In the genomic region with DNA sequence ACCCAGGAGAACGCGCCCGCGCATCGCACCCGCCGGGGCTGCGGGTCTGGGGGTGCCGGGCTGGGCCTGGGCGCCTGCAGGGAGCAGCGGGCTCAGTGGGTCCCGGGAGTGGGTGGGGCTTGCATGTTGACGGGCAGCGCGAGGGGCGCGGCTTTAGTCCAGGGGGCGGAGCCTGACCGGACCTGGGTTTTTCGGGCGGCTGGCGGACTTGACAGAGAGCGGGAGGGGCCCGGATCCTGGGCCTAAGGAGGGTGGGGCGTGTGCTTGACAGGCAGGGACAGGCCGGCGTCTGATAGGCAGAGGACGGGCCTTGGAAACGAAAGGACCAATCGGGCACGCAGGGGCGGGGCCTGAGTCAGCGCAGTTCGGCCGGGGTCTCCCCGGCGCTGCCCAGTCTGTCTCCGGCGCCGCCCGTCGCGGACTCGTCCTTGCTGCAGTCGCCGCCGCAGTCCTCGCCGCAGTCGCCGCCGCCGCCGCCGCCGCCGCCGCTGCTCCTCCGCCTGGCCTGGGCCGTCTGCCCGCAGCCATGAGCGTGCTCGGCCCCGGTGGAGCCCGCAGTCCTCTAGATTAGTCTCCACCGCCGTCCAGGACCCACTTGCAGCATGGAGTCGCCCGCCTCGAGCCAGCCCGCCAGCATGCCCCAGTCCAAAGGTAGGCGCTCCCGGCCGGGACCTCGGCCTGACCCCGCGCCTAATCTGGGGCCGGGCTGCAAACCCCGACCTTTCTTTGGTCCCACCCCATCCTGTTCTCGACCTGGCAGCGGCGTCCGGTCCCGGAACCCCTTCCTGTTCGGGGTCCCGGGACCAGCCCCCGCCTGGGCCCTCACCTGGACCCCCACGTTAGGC, we compare ENCODE assay signal across 8 cellular contexts. TPM values are rescaled to one million over a fixed set of nuclear protein-coding genes. Genes with fewer than 3 reads are reported as not detected.
DNase-seq lines count a peak whose midpoint lies in the region; ATAC-seq and TF ChIP-seq lines count a peak whose summit lies in the region.

Gene MAP2K3 (plus strand): TSS at position 393 of the 845 bp plus-strand sequence. CDS start 210 bp downstream, at position 603.

- H3K27me3 Mint-ChIP-seq in activated B cell treated with CpG ODN at 0.5 μM for 24 hours, result no peaks in the 10 kb centered on the region

- peak within 1 kb of the TSS; percentile 86 for H3K4me3 ChIP-seq in AG04450 (ENCODE audit: low read depth, low read length)

- no peaks in the 10 kb centered on the region for H3K27me3 ChIP-seq in AG04450 (ENCODE audit: control insufficient read depth, insufficient read depth, low read length)

- peak; percentile 97 for DNase-seq in AG04450 (ENCODE audit: low read depth, low spot score)
- DNase-seq in NCI-H226, result peak; percentile 96
- DNase-seq in activated B cell treated with CpG ODN at 0.5 μM for 24 hours, result peak; percentile 98
- peak; percentile 52 to 100 (median 98) for DNase-seq in caudate nucleus (lab: John Stamatoyannopoulos, UW)
- peak; percentile 96 for DNase-seq in inferior parietal cortex (ENCODE audit: extremely low spot score)
- DNase-seq in stimulated activated CD4-positive, alpha-beta T cell treated with anti-CD3 and anti-CD28 coated beads, Interleukin-12 subunit alpha, Interleukin-12 subunit beta, amount 100 ng/mL, for 24 hours (ENCODE audit: low read depth in 2 of 2), result peak; percentile 92 to 98

- H3K27ac ChIP-seq in AG04450 (ENCODE audit: low read depth, low read length) (peak within 1 kb of the TSS; percentile 97), caudate nucleus (ENCODE audit: low read depth, low read length) (peak within 1 kb of the TSS; percentile 77)

- no peaks in the 10 kb centered on the region for H3K9me3 Mint-ChIP-seq in activated B cell treated with CpG ODN at 0.5 μM for 24 hours

- CTCF ChIA-PET in AG04450 (lab: Charles Lee) (interaction anchor here (0.7 kb wide), 1 partner anchor 228 kb away, joined by 3 read pairs; no protein-coding TSS in a partner anchor), activated B cell treated with CpG ODN at 0.5 μM for 24 hours (lab: Charles Lee) (interaction anchor here (1.2 kb wide), 1 partner anchor 228 kb away, joined by 6 read pairs; no protein-coding TSS in a partner anchor)

- no peak for TF ChIP-seq CTCF in AG04450 (IDR thresholded peaks at IDR 0.05; ENCODE audit: low read depth, low read length)
- no peak for TF ChIP-seq CTCF in activated B cell treated with CpG ODN at 0.5 μM for 24 hours (IDR thresholded peaks at IDR 0.05)

- no peaks in the 10 kb centered on the region; the same call in 1 of the 2 replicates for H3K9me3 ChIP-seq in AG04450 (ENCODE audit: control insufficient read depth, insufficient read depth, low read length)

- H3K36me3 Mint-ChIP-seq in activated B cell treated with CpG ODN at 0.5 μM for 24 hours (ENCODE audit: low read depth), result peaks cover 10% of the 10 kb centered on the region

- peaks cover 77% of the 10 kb centered on the region for H3K4me1 Mint-ChIP-seq in activated B cell treated with CpG ODN at 0.5 μM for 24 hours

- intact Hi-C loops in activated B cell treated with CpG ODN at 0.5 μM for 24 hours (cut with micrococcal nuclease), result loop anchor here (1.0 to 10.0 kb wide), 5 partner anchors 9 to 1910 kb away; partner anchors contain the start of genes AKAP10 and MAPK7

- peak within 1 kb of the TSS; percentile 96 for H3K27ac Mint-ChIP-seq in activated B cell treated with CpG ODN at 0.5 μM for 24 hours

- POLR2A ChIA-PET in AG04450 (lab: Yijun Ruan, JAX) (no interaction called here), activated B cell treated with CpG ODN at 0.5 μM for 24 hours (lab: Charles Lee) (interaction anchor here (0.9 to 6.5 kb wide), 3 partner anchors 8 to 241 kb away, joined by 3 to 54 read pairs (median 5); no protein-coding TSS in a partner anchor)

- peak within 1 kb of the TSS; percentile 95 for H3K4me3 Mint-ChIP-seq in activated B cell treated with CpG ODN at 0.5 μM for 24 hours

- peak; percentile 71 for ATAC-seq in GM18909 (IDR thresholded peaks at IDR 0.05; ENCODE audit: poor library complexity, unreplicated experiment)
- ATAC-seq in HG03175 (IDR thresholded peaks at IDR 0.05; ENCODE audit: unreplicated experiment), result peak; percentile 73
- peak; percentile 69 for ATAC-seq in activated B cell treated with CpG ODN at 0.5 μM for 24 hours (ENCODE audit: low read depth)

RNA-seq across cellular contexts. Expression of gene MAP2K3, which starts in this region (rescaled TPM):
- 13.7 and 24.0 TPM in 2 replicates for polyA plus RNA-seq in AG04450 (2011; rRNA removed)
- 19.0 and 26.1 TPM in 2 replicates for polyA minus RNA-seq in AG04450 (2011; rRNA and poly(A)+ RNA removed)
- 75.1 and 81.1 TPM in 2 replicates for total RNA-seq in activated B cell treated with CpG ODN at 0.5 μM for 24 hours

Comparison
In these comparisons a context has a peak if more than half of its experiments do, and no peak if none do; other contexts are left out.
1. Peak in every context shown above with its lines: DNase-seq, ATAC-seq, H3K4me3 ChIP-seq and H3K27ac ChIP-seq.